ENCODE assay signal across 26 cellular contexts in the genomic region with DNA sequence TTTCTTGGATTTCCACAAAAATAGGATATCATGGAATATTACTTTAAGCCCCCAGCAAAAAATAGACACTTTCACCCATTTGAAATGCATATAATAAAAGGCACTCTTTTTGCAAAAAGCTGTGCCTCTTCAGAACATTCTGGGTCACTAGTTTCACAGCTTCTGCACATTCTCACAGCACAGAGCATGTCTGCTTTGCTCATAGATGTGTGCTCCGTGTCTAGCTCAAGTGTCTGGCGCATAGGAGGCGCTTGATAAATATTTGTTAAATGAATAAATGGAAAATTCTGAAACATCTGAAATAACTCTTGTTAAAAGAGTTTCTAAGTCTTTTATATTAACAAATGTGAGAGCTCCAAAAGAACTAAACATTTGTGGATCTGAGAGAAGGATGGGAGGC.
"Had no signal": no experiment of that assay in that cellular context is flagged by ENCODE, and none has a peak within 500 bp of the region (broad histone marks: within the 10 kb centered on the region; RNA-seq: fewer than 3 reads in every experiment).

No MANE protein-coding gene starts in this region.

- DNase-seq: cortex of kidney; dorsolateral prefrontal cortex; effector CD4-positive, alpha-beta T cell; foreskin fibroblast; gastrocnemius medialis; left ventricle myocardium superior; lower lobe of right lung; naive B cell; retina; right lobe of liver; stimulated activated CD4-positive, alpha-beta T cell treated with anti-CD3 and anti-CD28 coated beads, Interleukin-2, amount 100 ng/mL, for 24 hours; stimulated activated CD4-positive, alpha-beta T cell treated with anti-CD3 and anti-CD28 coated beads, Interleukin-4, amount 100 ng/mL, for 24 hours; stimulated activated naive CD4-positive, alpha-beta T cell treated with Interleukin-2 at 50 U/mL for 16 hours; stomach; substantia nigra; testis; upper lobe of left lung had no signal

- H3K36me3 Mint-ChIP-seq: naive B cell; natural killer cell treated with Interleukin-12 subunit alpha and Interleukin-12 subunit beta and Interleukin-15 and Interleukin-18, amount 100 ng/mL, for 72 hours; stimulated activated effector memory CD8-positive, alpha-beta T cell treated with anti-CD3 and anti-CD28 coated beads, Interleukin-12 subunit alpha, Interleukin-12 subunit beta, amount 100 ng/mL, for 72 hours had no signal

- FAIRE-seq: keratinocyte, pancreas, urothelium cell line had no signal

- H3K4me1 ChIP-seq: gastrocnemius medialis, lower lobe of right lung, testis, tibial nerve, upper lobe of left lung had no signal

- H3K36me3 ChIP-seq: gastrocnemius medialis, lower lobe of right lung, neutrophil, pancreas, right lobe of liver, stomach, tibial nerve, upper lobe of left lung had no signal

- H3K27ac Mint-ChIP-seq: natural killer cell treated with Interleukin-12 subunit alpha and Interleukin-12 subunit beta and Interleukin-15 and Interleukin-18, amount 100 ng/mL, for 72 hours; stimulated activated effector memory CD8-positive, alpha-beta T cell treated with anti-CD3 and anti-CD28 coated beads, Interleukin-12 subunit alpha, Interleukin-12 subunit beta, amount 100 ng/mL, for 72 hours had no signal

- ATAC-seq: gastrocnemius medialis; left ventricle myocardium superior; lower lobe of right lung; natural killer cell treated with Interleukin-12 subunit alpha and Interleukin-12 subunit beta and Interleukin-15 and Interleukin-18, amount 100 ng/mL, for 72 hours; right lobe of liver; stimulated activated effector memory CD8-positive, alpha-beta T cell treated with anti-CD3 and anti-CD28 coated beads, Interleukin-12 subunit alpha, Interleukin-12 subunit beta, amount 100 ng/mL, for 72 hours had no signal

- H3K4me3 Mint-ChIP-seq: naive B cell; natural killer cell treated with Interleukin-12 subunit alpha and Interleukin-12 subunit beta and Interleukin-15 and Interleukin-18, amount 100 ng/mL, for 72 hours; neural crest cell; stimulated activated effector memory CD8-positive, alpha-beta T cell treated with anti-CD3 and anti-CD28 coated beads, Interleukin-12 subunit alpha, Interleukin-12 subunit beta, amount 100 ng/mL, for 72 hours had no signal

- H3K4me3 ChIP-seq: dorsolateral prefrontal cortex, gastrocnemius medialis, lower lobe of right lung, pancreas, right lobe of liver, smooth muscle cell, stomach, testis, tibial nerve, upper lobe of left lung had no signal

- H3K27ac ChIP-seq: dorsolateral prefrontal cortex, gastrocnemius medialis, lower lobe of right lung, neutrophil, right lobe of liver, testis, tibial nerve, upper lobe of left lung had no signal

- H3K9me3 Mint-ChIP-seq: naive B cell; natural killer cell treated with Interleukin-12 subunit alpha and Interleukin-12 subunit beta and Interleukin-15 and Interleukin-18, amount 100 ng/mL, for 72 hours; stimulated activated effector memory CD8-positive, alpha-beta T cell treated with anti-CD3 and anti-CD28 coated beads, Interleukin-12 subunit alpha, Interleukin-12 subunit beta, amount 100 ng/mL, for 72 hours had no signal

- H3K27me3 ChIP-seq: dorsolateral prefrontal cortex, gastrocnemius medialis, neutrophil, pancreas, right lobe of liver, stomach, testis, tibial nerve, upper lobe of left lung had no signal

- H3K4me1 Mint-ChIP-seq: naive B cell; neural crest cell; stimulated activated effector memory CD8-positive, alpha-beta T cell treated with anti-CD3 and anti-CD28 coated beads, Interleukin-12 subunit alpha, Interleukin-12 subunit beta, amount 100 ng/mL, for 72 hours had no signal

- H3K9me3 ChIP-seq: gastrocnemius medialis, lower lobe of right lung, neutrophil, pancreas, right lobe of liver, stomach, testis, tibial nerve, upper lobe of left lung had no signal
